ENCODE assay signal across 18 cellular contexts in the genomic region with DNA sequence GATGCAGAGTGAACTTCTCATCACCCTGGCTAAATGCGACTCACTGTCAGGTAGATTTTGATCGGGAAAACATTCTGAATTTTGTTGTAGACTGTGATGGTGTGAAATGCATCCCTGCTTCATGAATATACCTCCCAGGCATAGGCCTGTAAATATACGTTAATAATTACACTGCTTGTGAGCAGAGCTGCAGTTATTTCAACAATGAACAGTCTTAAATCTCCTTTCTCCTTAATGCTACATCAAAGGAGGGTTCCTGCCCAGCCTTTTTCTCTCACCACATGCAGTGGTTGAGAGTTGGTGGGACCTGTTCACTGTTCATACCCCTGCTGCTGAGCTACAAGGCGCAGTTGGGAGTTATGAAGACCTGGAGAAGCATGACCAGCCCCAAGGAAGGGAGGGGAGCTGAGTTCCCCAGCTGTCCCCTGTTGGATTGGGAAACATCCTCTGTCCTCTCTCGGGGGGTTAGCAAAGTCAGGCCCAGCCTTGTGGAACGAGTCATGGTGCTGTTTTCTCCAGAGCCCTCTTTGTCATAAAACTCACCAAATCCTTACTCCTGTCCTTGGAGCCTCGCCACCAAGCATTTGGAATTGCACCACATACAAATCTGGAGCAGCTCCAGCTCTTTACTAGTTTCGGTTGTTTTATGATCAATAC.
"Had no signal": no experiment of that assay in that cellular context is flagged by ENCODE, and none has a peak within 500 bp of the region (broad histone marks: within the 10 kb centered on the region; RNA-seq: fewer than 3 reads in every experiment).

No MANE protein-coding gene starts in this region.

- H3K4me3 Mint-ChIP-seq: activated CD4-positive, alpha-beta memory T cell treated with anti-CD3 and anti-CD28 coated beads for 36 hours; activated naive CD8-positive, alpha-beta T cell treated with anti-CD3 and anti-CD28 coated beads for 36 hours; activated T-cell treated with anti-CD3 and anti-CD28 coated beads, Interleukin-2, amount 50 U/mL, for 4 hours; endodermal cell; mesothelial cell of epicardium; naive B cell; type B pancreatic cell had no signal

- H3K27ac Mint-ChIP-seq: activated CD4-positive, alpha-beta memory T cell treated with anti-CD3 and anti-CD28 coated beads for 36 hours; activated naive CD8-positive, alpha-beta T cell treated with anti-CD3 and anti-CD28 coated beads for 36 hours; endodermal cell; naive B cell; type B pancreatic cell had no signal

- H3K27ac ChIP-seq: brain microvascular endothelial cell, heart left ventricle, neutrophil had no signal

- H3K4me1 Mint-ChIP-seq: naive B cell had no signal

- H3K36me3 Mint-ChIP-seq: activated CD4-positive, alpha-beta memory T cell treated with anti-CD3 and anti-CD28 coated beads for 36 hours; activated naive CD8-positive, alpha-beta T cell treated with anti-CD3 and anti-CD28 coated beads for 36 hours; mesothelial cell of epicardium; naive B cell; type B pancreatic cell had no signal

- DNase-seq: activated CD4-positive, alpha-beta memory T cell treated with anti-CD3 and anti-CD28 coated beads for 36 hours; activated CD4-positive, alpha-beta T cell treated with anti-CD3 and anti-CD28 coated beads for 1 hour; activated gamma-delta T cell treated with Interleukin-2 at 50 U/mL for 16 hours; activated naive CD8-positive, alpha-beta T cell treated with anti-CD3 and anti-CD28 coated beads for 36 hours; activated T-cell treated with anti-CD3 and anti-CD28 coated beads, Interleukin-2, amount 50 U/mL, for 4 hours; brain microvascular endothelial cell; endodermal cell; foreskin melanocyte; heart left ventricle; naive B cell; posterior cingulate gyrus; right cardiac atrium; stimulated activated CD4-positive, alpha-beta T cell treated with anti-CD3 and anti-CD28 coated beads, Interleukin-12 subunit alpha, Interleukin-12 subunit beta, amount 100 ng/mL, for 4 hours; stimulated activated naive CD4-positive, alpha-beta T cell treated with Interleukin-2 at 50 U/mL for 16 hours; SW 1271 had no signal

- H3K9me3 Mint-ChIP-seq: activated CD4-positive, alpha-beta memory T cell treated with anti-CD3 and anti-CD28 coated beads for 36 hours; activated T-cell treated with anti-CD3 and anti-CD28 coated beads, Interleukin-2, amount 50 U/mL, for 4 hours had no signal
